ENCODE assay signal across 18 cellular contexts in the genomic region with DNA sequence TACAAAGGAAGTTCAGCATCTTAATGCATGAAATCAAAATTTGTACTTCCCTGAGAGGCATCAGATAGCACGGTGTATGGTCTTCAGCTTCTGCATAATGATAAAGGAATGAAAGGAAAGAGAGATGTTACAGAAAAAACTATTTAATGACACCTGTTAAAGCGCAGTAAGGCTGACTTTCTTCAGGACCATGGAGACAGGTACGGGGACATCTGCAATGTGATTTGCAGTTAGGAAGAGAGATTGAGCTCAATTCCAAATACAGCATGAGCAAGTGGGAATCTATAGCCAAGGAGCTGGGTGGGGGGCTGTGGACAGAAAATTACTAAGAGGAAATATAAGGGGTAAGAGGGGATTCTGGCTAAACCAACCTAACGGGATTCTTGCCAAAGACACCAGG. TPM values are rescaled to one million over a fixed set of nuclear protein-coding genes. Genes with fewer than 3 reads are reported as not detected.
"Had no signal": no experiment of that assay in that cellular context is flagged by ENCODE, and none has a peak within 500 bp of the region (broad histone marks: within the 10 kb centered on the region; RNA-seq: fewer than 3 reads in every experiment).

No MANE protein-coding gene starts in this region.

- H3K9me3 ChIP-seq: SJSA1 had no signal

- DNase-seq: IMR-90, Kasumi-1, MM.1S, NCI-H1092 treated with DMSO at 0.1 percent for 48 hours, NCI-H187, NCI-H2081 treated with DMSO at 0.1 percent for 48 hours, NCI-H226, NCI-H446, NCI-H524 treated with DMSO at 0.1 percent for 48 hours, NCI-H774, Right ventricle myocardium superior, RPMI8226, SIG-M5 had no signal

- H3K27ac ChIP-seq: KMS-11, SJSA1, SK-N-MC had no signal

- H3K9ac ChIP-seq: KMS-11 had no signal

- H3K4me2 ChIP-seq: KMS-11 had no signal

- H3K27me3 ChIP-seq: SJSA1 had no signal

- ATAC-seq: HepG2, K562 had no signal

RNA-seq across cellular contexts. Expression of gene TMEM150C, which starts 39.3 kb away (rescaled TPM):
- total RNA-seq: SJSA1 had no signal
